ENCODE assay signal across 13 cellular contexts in genomic region chr1:8419172-8419571, GRCh38.
DNase-seq lines count a peak whose midpoint lies in the region; ATAC-seq, FAIRE-seq and TF ChIP-seq lines count a peak whose summit lies in the region.
"Had no signal": no experiment of that assay in that cellular context is flagged by ENCODE, and none has a peak within 500 bp of the region (broad histone marks: within the 10 kb centered on the region; RNA-seq: fewer than 3 reads in every experiment).

No MANE protein-coding gene starts in this region.

- H3K4me1 ChIP-seq in CD4-positive, CD25-positive, alpha-beta regulatory T cell (ENCODE audit: control insufficient read depth, insufficient read depth, low read length, poor library complexity, severe bottlenecking), result peaks cover 69% of the 10 kb centered on the region
- peaks cover 73% of the 10 kb centered on the region for H3K4me1 ChIP-seq in Panc1 (ENCODE audit: control insufficient read depth, insufficient read depth, low read length)
- H3K4me1 ChIP-seq in prostate gland (replicated peaks), result peaks cover 28% of the 10 kb centered on the region

- peaks cover 44% of the 10 kb centered on the region for H3K36me3 ChIP-seq in CD4-positive, CD25-positive, alpha-beta regulatory T cell (ENCODE audit: control insufficient read depth, insufficient read depth, low read length)
- H3K36me3 ChIP-seq in Panc1 (ENCODE audit: control insufficient read depth, insufficient read depth, low read length), result peaks cover 25% of the 10 kb centered on the region
- no peaks in the 10 kb centered on the region for H3K36me3 ChIP-seq in prostate gland
- H3K36me3 ChIP-seq: pancreas had no signal

- TF ChIP-seq CTCF in Panc1 (IDR thresholded peaks at IDR 0.05) (no peak), prostate gland (IDR thresholded peaks at IDR 0.05) (no peak), D721Med (IDR thresholded peaks at IDR 0.05; ENCODE audit: insufficient read depth, missing control alignments) (no peak)

- 19% methylated on average over 6 of the region's 6 CpGs for WGBS in prostate gland

- POLR2A ChIA-PET in Panc1 (lab: Charles Lee), result interaction anchor here (0.6 kb wide), 1 partner anchor 11 kb away, joined by 4 read pairs; no protein-coding TSS in a partner anchor

- H3K4me3 ChIP-seq in CD4-positive, CD25-positive, alpha-beta regulatory T cell (ENCODE audit: low read depth, low read length), result peak overlapping the region; percentile 98
- H3K4me3 ChIP-seq in Panc1 (ENCODE audit: low read depth in 2 of 2, low read length in 2 of 2) (peak overlapping the region; percentile 75 to 96; a peak in 3 of 4 replicates), prostate gland (peak overlapping the region; percentile 79 to 84)
- H3K4me3 ChIP-seq: MG63 had no signal

- no peaks in the 10 kb centered on the region for H3K27me3 ChIP-seq in CD4-positive, CD25-positive, alpha-beta regulatory T cell (ENCODE audit: control insufficient read depth, insufficient read depth, low read length)
- H3K27me3 ChIP-seq in Panc1 (ENCODE audit: control insufficient read depth, insufficient read depth, low read length) (no peaks in the 10 kb centered on the region), prostate gland (replicated peaks; ENCODE audit: insufficient read depth) (no peaks in the 10 kb centered on the region)
- H3K27me3 ChIP-seq: MG63, pancreas had no signal

- no peaks in the 10 kb centered on the region for H3K27me3 Mint-ChIP-seq in CD4-positive, CD25-positive, alpha-beta regulatory T cell
- H3K27me3 Mint-ChIP-seq: T-helper 17 cell had no signal

- H3K36me3 Mint-ChIP-seq in CD4-positive, CD25-positive, alpha-beta regulatory T cell, result peaks cover 20% of the 10 kb centered on the region

- H3K27ac ChIP-seq in CD4-positive, CD25-positive, alpha-beta regulatory T cell (ENCODE audit: insufficient read depth, low read length, poor library complexity, severe bottlenecking), result no peak overlapping the region
- H3K27ac ChIP-seq in Panc1 (ENCODE audit: low read length), result peak overlapping the region; percentile 99
- H3K27ac ChIP-seq in prostate gland, result peak overlapping the region; percentile 93 to 98

- H3K27ac Mint-ChIP-seq in CD4-positive, CD25-positive, alpha-beta regulatory T cell, result peak overlapping the region in 1 of 3 donors; percentile 38
- H3K27ac Mint-ChIP-seq: T-helper 17 cell had no signal

- H3K4me1 Mint-ChIP-seq in CD4-positive, CD25-positive, alpha-beta regulatory T cell, result peaks cover 22 to 45% (median 26%) of the 10 kb centered on the region in 4 donors

- peak overlapping the region in 1 of 4 donors; percentile 77 for H3K4me3 Mint-ChIP-seq in CD4-positive, CD25-positive, alpha-beta regulatory T cell

- intact Hi-C loops in Panc1 (cut with micrococcal nuclease; ENCODE audit: unreplicated experiment) (no loop called here), prostate gland (cut with DNase I) (no loop called here)

- no peak for FAIRE-seq in D721Med (lab: Jason Lieb, UNC)
- FAIRE-seq: GM12892, pancreas had no signal

- no peak for TF ChIP-seq POLR2A in prostate gland (IDR thresholded peaks at IDR 0.05)

- no TSS peak for BruUV-seq in Panc1 (replicated peaks; lab: Mats Ljungman, UMichigan)

- no peak for ATAC-seq in CD4-positive, CD25-positive, alpha-beta regulatory T cell (ENCODE audit: low read depth in 2 of 2)
- ATAC-seq in Panc1 (no peak), GM18858 (IDR thresholded peaks at IDR 0.05; ENCODE audit: unreplicated experiment) (no peak)
- ATAC-seq: pancreas, T-helper 17 cell had no signal

- CTCF ChIA-PET in Panc1 (lab: Charles Lee), result interaction anchor here (0.9 kb wide), 1 partner anchor 10 kb away, joined by 3 read pairs; no protein-coding TSS in a partner anchor

- H3K9me3 Mint-ChIP-seq in CD4-positive, CD25-positive, alpha-beta regulatory T cell, result no peaks in the 10 kb centered on the region

- no peaks in the 10 kb centered on the region for H3K9me3 ChIP-seq in CD4-positive, CD25-positive, alpha-beta regulatory T cell (ENCODE audit: control insufficient read depth in 2 of 2, low read length in 2 of 2)
- H3K9me3 ChIP-seq in Panc1 (ENCODE audit: control insufficient read depth, insufficient read depth, low read depth, low read length) (no peaks in the 10 kb centered on the region), prostate gland (no peaks in the 10 kb centered on the region)
- H3K9me3 ChIP-seq: MG63, pancreas had no signal

- in situ Hi-C loops in Panc1 (cut with HindIII; ENCODE audit: low pct_unique_long_range_greater_than_20kb, low sequenced_read_pairs), result no loop called here

- DNase-seq in CD4-positive, CD25-positive, alpha-beta regulatory T cell, result no peak
- no peak for DNase-seq in Panc1 (ENCODE audit: low read depth, low spot score)
- peak; percentile 79 for DNase-seq in fibroblast of peridontal ligament (ENCODE audit: extremely low read depth)
- no peak for DNase-seq in prostate gland (ENCODE audit: low spot score)
- DNase-seq in NCI-H2107 (lab: John Stamatoyannopoulos, UW), result no peak
- DNase-seq in D721Med (ENCODE audit: insufficient read length, low spot score), result no peak
- no peak for DNase-seq in NOMO-1 (lab: John Stamatoyannopoulos, UW; ENCODE audit: unreplicated experiment in 2 of 2)
- DNase-seq: cortex of kidney, MG63, pancreas, T-helper 17 cell had no signal
